ENCODE assay signal across 1 cellular context in the genomic region with DNA sequence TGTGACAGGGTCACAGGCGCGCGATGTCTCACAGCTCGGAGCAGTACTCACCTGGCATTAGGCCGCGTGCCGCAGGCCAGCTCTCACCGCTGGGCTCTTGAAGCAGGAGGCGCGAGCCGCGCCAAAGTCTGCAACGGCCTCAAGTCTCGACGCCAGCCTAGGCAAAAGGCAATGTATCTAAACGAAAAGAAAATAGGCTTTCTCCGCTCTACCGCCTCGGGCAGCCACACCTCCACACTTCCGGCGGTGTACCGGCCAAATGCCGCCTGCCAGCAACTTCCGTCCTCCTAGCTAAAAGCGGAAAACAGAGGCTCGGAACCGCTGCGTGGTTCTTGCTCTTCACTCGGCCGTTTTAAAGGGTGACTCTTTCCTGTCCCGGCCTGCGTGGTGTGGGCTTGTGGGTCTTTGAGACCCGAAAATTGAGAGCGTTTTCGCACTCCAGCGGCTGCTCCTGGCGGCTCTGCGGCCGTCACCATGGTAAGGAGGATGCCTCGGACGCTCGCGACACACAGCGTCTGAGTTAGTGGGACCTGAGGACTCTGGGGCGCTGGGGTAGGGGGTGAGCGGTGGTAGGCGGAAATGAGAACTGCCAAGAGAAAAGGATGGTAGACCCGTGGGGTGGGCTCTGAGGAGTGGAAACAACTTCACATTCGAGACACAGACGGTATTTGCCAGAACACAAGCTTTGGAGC.
TF ChIP-seq lines count a peak whose summit lies in the region.

A gene with protein sequence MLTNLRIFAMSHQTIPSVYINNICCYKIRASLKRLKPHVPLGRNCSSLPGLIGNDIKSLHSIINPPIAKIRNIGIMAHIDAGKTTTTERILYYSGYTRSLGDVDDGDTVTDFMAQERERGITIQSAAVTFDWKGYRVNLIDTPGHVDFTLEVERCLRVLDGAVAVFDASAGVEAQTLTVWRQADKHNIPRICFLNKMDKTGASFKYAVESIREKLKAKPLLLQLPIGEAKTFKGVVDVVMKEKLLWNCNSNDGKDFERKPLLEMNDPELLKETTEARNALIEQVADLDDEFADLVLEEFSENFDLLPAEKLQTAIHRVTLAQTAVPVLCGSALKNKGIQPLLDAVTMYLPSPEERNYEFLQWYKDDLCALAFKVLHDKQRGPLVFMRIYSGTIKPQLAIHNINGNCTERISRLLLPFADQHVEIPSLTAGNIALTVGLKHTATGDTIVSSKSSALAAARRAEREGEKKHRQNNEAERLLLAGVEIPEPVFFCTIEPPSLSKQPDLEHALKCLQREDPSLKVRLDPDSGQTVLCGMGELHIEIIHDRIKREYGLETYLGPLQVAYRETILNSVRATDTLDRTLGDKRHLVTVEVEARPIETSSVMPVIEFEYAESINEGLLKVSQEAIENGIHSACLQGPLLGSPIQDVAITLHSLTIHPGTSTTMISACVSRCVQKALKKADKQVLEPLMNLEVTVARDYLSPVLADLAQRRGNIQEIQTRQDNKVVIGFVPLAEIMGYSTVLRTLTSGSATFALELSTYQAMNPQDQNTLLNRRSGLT (minus strand): TSS at position 231 of the 692 bp plus-strand sequence. CDS start 3,375 bp downstream, outside the sequence.
A gene (plus strand): TSS at position 363 of the 692 bp plus-strand sequence. CDS start 112 bp downstream, at position 475.

TF ChIP-seq in A549, 52 proteins besides CTCF, POLR2A, EP300 and RAD21 (continued from another document):
- TF ChIP-seq, protein P1, sequence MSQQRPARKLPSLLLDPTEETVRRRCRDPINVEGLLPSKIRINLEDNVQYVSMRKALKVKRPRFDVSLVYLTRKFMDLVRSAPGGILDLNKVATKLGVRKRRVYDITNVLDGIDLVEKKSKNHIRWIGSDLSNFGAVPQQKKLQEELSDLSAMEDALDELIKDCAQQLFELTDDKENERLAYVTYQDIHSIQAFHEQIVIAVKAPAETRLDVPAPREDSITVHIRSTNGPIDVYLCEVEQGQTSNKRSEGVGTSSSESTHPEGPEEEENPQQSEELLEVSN (IDR thresholded peaks at IDR 0.05; ENCODE audit: borderline replicate concordance, low read depth) = peak; percentile 46; the same call in 1 of the 2 replicates
- peak; percentile 78 for TF ChIP-seq KDM5A (IDR thresholded peaks at IDR 0.05)
- no peak for TF ChIP-seq FOSL2 (IDR thresholded peaks at IDR 0.05)
- TF ChIP-seq FOSL2 (CRISPR knock-in tag; IDR thresholded peaks at IDR 0.05) = no peak; the same call in 1 of the 2 replicates
- TF ChIP-seq JUN (IDR thresholded peaks at IDR 0.05) = peak; percentile 88 to 89; a peak in 4 of 5 replicates
- no peak for TF ChIP-seq CBX2 (IDR thresholded peaks at IDR 0.05; ENCODE audit: borderline replicate concordance, low read depth)
- TF ChIP-seq ZC3H11A (IDR thresholded peaks at IDR 0.05) = peak; percentile 17; the same call in 1 of the 2 replicates
- TF ChIP-seq HOXB5 (CRISPR knock-in tag; IDR thresholded peaks at IDR 0.05) = 0 out of 2 replicates have a peak, but pooled peaks have one; percentile 26
